8 cellular contexts compared by ENCODE assay signal in genomic region chr10:75772153-75772887, GRCh38.
DNase-seq lines count a peak whose midpoint lies in the region; ATAC-seq and TF ChIP-seq lines count a peak whose summit lies in the region.

No MANE protein-coding gene starts in this region.

- H3K36me3 Mint-ChIP-seq in memory B cell = no peaks in the 10 kb centered on the region

- H3K9ac ChIP-seq in SU-DHL-6 (ENCODE audit: low read length) = no peak overlapping the region

- peaks cover 1% of the 10 kb centered on the region for H3K27me3 Mint-ChIP-seq in memory B cell

- no peaks in the 10 kb centered on the region for H3K79me2 ChIP-seq in SU-DHL-6 (ENCODE audit: insufficient read depth, low read length)

- H3K4me3 Mint-ChIP-seq in memory B cell = peak overlapping the region; percentile 82

- ATAC-seq in HG02623 (IDR thresholded peaks at IDR 0.05; ENCODE audit: unreplicated experiment) = peak; percentile 65
- ATAC-seq in memory B cell (ENCODE audit: low read depth) = no peak
- ATAC-seq in HG03045 (IDR thresholded peaks at IDR 0.05; ENCODE audit: unreplicated experiment) = no peak

- no peaks in the 10 kb centered on the region for H3K36me3 ChIP-seq in SU-DHL-6 (ENCODE audit: low read length)

- H3K27ac Mint-ChIP-seq in memory B cell = peak overlapping the region; percentile 13

- H3K27me3 ChIP-seq in SU-DHL-6 (ENCODE audit: low read length) = no peaks in the 10 kb centered on the region

- no peak for TF ChIP-seq CTCF in SU-DHL-6 (IDR thresholded peaks at IDR 0.05; ENCODE audit: insufficient read depth, low read length, poor library complexity, severe bottlenecking)

- H3K9me2 ChIP-seq in SU-DHL-6 (replicated peaks; ENCODE audit: insufficient read depth, low read length) = no peaks in the 10 kb centered on the region

- peak overlapping the region; percentile 17 for H3K4me2 ChIP-seq in SU-DHL-6 (ENCODE audit: low read depth, low read length, poor library complexity, severe bottlenecking)

- no peak overlapping the region for H3K27ac ChIP-seq in SU-DHL-6 (ENCODE audit: low read depth, low read length)

- no peaks in the 10 kb centered on the region for H4K20me1 ChIP-seq in SU-DHL-6 (ENCODE audit: low read depth, low read length)

- peak; percentile 3 for DNase-seq in GM04503 (ENCODE audit: low read depth)
- no peak for DNase-seq in memory B cell (ENCODE audit: low spot score in 2 of 2)
- no peak for DNase-seq in NCI-H1092 treated with DMSO at 0.1 percent for 48 hours (lab: John Stamatoyannopoulos, UW)
- no peak for DNase-seq in activated CD4-positive, CD25-positive, alpha-beta regulatory T cell (lab: John Stamatoyannopoulos, UW)
- no peak for DNase-seq in activated CD4-positive, alpha-beta T cell treated with anti-CD3 and anti-CD28 coated beads, Interleukin-2, amount 50 U/mL, for 1 hour

- no peak overlapping the region for H2AFZ ChIP-seq in SU-DHL-6 (ENCODE audit: low read depth, low read length, severe bottlenecking)

- no peaks in the 10 kb centered on the region for H3K9me3 Mint-ChIP-seq in memory B cell

- no peaks in the 10 kb centered on the region for H3F3A ChIP-seq in SU-DHL-6 (ENCODE audit: insufficient read depth)

- no peaks in the 10 kb centered on the region for H3K9me3 ChIP-seq in SU-DHL-6 (ENCODE audit: insufficient read depth, low read length)

- no peak overlapping the region for H3K4me3 ChIP-seq in SU-DHL-6 (ENCODE audit: insufficient read depth, low read length, poor library complexity, severe bottlenecking)

- H3K4me1 Mint-ChIP-seq in memory B cell = peaks cover 6% of the 10 kb centered on the region
